1 cellular context compared by ENCODE assay signal in genomic region chr5:138351517-138351916, GRCh38.
TF ChIP-seq lines count a peak whose summit lies in the region.

No MANE protein-coding gene starts in this region.

TF ChIP-seq in GM23338, 12 proteins besides CTCF, POLR2A, EP300 and RAD21 (continued from another document):
- TF ChIP-seq STAT1 (IDR thresholded peaks at IDR 0.05; ENCODE audit: unreplicated experiment) (no peak), JUNB (IDR thresholded peaks at IDR 0.05; ENCODE audit: unreplicated experiment) (no peak), POLR2AphosphoS5 (IDR thresholded peaks at IDR 0.05; ENCODE audit: low read depth) (no peak), ZNF114 (CRISPR knock-in tag; IDR thresholded peaks at IDR 0.05) (no peak), EZH2 (IDR thresholded peaks at IDR 0.05; ENCODE audit: low read depth, unreplicated experiment) (no peak), NANOG (IDR thresholded peaks at IDR 0.05; ENCODE audit: borderline replicate concordance) (no peak), ZNF331 (CRISPR knock-in tag; IDR thresholded peaks at IDR 0.05; ENCODE audit: low read depth) (no peak), EZH2phosphoT487 (IDR thresholded peaks at IDR 0.05; ENCODE audit: unreplicated experiment) (no peak), CREB1 (CRISPR knock-in tag; IDR thresholded peaks at IDR 0.05; ENCODE audit: low read depth) (no peak)
- TF ChIP-seq, protein P1, sequence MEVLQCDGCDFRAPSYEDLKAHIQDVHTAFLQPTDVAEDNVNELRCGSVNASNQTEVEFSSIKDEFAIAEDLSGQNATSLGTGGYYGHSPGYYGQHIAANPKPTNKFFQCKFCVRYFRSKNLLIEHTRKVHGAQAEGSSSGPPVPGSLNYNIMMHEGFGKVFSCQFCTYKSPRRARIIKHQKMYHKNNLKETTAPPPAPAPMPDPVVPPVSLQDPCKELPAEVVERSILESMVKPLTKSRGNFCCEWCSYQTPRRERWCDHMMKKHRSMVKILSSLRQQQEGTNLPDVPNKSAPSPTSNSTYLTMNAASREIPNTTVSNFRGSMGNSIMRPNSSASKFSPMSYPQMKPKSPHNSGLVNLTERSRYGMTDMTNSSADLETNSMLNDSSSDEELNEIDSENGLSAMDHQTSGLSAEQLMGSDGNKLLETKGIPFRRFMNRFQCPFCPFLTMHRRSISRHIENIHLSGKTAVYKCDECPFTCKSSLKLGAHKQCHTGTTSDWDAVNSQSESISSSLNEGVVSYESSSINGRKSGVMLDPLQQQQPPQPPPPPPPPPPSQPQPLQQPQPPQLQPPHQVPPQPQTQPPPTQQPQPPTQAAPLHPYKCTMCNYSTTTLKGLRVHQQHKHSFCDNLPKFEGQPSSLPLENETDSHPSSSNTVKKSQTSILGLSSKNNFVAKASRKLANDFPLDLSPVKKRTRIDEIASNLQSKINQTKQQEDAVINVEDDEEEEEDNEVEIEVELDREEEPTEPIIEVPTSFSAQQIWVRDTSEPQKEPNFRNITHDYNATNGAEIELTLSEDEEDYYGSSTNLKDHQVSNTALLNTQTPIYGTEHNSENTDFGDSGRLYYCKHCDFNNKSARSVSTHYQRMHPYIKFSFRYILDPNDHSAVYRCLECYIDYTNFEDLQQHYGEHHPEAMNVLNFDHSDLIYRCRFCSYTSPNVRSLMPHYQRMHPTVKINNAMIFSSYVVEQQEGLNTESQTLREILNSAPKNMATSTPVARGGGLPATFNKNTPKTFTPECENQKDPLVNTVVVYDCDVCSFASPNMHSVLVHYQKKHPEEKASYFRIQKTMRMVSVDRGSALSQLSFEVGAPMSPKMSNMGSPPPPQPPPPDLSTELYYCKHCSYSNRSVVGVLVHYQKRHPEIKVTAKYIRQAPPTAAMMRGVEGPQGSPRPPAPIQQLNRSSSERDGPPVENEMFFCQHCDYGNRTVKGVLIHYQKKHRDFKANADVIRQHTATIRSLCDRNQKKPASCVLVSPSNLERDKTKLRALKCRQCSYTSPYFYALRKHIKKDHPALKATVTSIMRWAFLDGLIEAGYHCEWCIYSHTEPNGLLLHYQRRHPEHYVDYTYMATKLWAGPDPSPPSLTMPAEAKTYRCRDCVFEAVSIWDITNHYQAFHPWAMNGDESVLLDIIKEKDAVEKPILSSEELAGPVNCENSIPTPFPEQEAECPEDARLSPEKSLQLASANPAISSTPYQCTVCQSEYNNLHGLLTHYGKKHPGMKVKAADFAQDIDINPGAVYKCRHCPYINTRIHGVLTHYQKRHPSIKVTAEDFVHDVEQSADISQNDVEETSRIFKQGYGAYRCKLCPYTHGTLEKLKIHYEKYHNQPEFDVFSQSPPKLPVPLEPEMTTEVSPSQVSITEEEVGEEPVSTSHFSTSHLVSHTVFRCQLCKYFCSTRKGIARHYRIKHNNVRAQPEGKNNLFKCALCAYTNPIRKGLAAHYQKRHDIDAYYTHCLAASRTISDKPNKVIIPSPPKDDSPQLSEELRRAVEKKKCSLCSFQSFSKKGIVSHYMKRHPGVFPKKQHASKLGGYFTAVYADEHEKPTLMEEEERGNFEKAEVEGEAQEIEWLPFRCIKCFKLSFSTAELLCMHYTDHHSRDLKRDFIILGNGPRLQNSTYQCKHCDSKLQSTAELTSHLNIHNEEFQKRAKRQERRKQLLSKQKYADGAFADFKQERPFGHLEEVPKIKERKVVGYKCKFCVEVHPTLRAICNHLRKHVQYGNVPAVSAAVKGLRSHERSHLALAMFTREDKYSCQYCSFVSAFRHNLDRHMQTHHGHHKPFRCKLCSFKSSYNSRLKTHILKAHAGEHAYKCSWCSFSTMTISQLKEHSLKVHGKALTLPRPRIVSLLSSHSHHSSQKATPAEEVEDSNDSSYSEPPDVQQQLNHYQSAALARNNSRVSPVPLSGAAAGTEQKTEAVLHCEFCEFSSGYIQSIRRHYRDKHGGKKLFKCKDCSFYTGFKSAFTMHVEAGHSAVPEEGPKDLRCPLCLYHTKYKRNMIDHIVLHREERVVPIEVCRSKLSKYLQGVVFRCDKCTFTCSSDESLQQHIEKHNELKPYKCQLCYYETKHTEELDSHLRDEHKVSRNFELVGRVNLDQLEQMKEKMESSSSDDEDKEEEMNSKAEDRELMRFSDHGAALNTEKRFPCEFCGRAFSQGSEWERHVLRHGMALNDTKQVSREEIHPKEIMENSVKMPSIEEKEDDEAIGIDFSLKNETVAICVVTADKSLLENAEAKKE (CRISPR knock-in tag; IDR thresholded peaks at IDR 0.05) = no peak
- TF ChIP-seq, protein P2, sequence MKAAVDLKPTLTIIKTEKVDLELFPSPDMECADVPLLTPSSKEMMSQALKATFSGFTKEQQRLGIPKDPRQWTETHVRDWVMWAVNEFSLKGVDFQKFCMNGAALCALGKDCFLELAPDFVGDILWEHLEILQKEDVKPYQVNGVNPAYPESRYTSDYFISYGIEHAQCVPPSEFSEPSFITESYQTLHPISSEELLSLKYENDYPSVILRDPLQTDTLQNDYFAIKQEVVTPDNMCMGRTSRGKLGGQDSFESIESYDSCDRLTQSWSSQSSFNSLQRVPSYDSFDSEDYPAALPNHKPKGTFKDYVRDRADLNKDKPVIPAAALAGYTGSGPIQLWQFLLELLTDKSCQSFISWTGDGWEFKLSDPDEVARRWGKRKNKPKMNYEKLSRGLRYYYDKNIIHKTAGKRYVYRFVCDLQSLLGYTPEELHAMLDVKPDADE (IDR thresholded peaks at IDR 0.05) = no peak
